In genomic region chr19:12140545-12141404, GRCh38 we compare ENCODE assay signal across 1 cellular context.
TF ChIP-seq lines count a peak whose summit lies in the region.

No MANE protein-coding gene starts in this region.

TF ChIP-seq in HepG2, 621 proteins besides CTCF, POLR2A, EP300 and RAD21 (continued from another document):
- 0 out of 2 replicates have a peak, but pooled peaks have one; percentile 37 for TF ChIP-seq MIXL1 (CRISPR knock-in tag; IDR thresholded peaks at IDR 0.05)
- TF ChIP-seq, protein P1, sequence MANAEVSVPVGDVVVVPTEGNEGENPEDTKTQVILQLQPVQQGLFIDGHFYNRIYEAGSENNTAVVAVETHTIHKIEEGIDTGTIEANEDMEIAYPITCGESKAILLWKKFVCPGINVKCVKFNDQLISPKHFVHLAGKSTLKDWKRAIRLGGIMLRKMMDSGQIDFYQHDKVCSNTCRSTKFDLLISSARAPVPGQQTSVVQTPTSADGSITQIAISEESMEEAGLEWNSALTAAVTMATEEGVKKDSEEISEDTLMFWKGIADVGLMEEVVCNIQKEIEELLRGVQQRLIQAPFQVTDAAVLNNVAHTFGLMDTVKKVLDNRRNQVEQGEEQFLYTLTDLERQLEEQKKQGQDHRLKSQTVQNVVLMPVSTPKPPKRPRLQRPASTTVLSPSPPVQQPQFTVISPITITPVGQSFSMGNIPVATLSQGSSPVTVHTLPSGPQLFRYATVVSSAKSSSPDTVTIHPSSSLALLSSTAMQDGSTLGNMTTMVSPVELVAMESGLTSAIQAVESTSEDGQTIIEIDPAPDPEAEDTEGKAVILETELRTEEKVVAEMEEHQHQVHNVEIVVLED (CRISPR knock-in tag; IDR thresholded peaks at IDR 0.05; ENCODE audit: borderline replicate concordance), result no peak
- no peak for TF ChIP-seq CREM (IDR thresholded peaks at IDR 0.05)
- no peak for TF ChIP-seq CREM (CRISPR knock-in tag; IDR thresholded peaks at IDR 0.05)
- peak; percentile 92 for TF ChIP-seq KDM2A (CRISPR knock-in tag; IDR thresholded peaks at IDR 0.05; ENCODE audit: borderline replicate concordance, low read depth)
- TF ChIP-seq BATF2 (CRISPR knock-in tag; IDR thresholded peaks at IDR 0.05), result no peak
- no peak for TF ChIP-seq PITX1 (CRISPR knock-in tag; IDR thresholded peaks at IDR 0.05)
- no peak; the same call in 1 of the 2 replicates for TF ChIP-seq ZNF784 (CRISPR knock-in tag; IDR thresholded peaks at IDR 0.05; ENCODE audit: borderline replicate concordance)
- no peak for TF ChIP-seq HMGA1 (CRISPR knock-in tag; conservative IDR thresholded peaks at IDR 0.05)
- TF ChIP-seq ZNF430 (CRISPR knock-in tag; IDR thresholded peaks at IDR 0.05), result no peak
- TF ChIP-seq ZNF678 (CRISPR knock-in tag; IDR thresholded peaks at IDR 0.05), result no peak
- TF ChIP-seq SP140L (CRISPR knock-in tag; IDR thresholded peaks at IDR 0.05; ENCODE audit: borderline replicate concordance), result no peak
- no peak for TF ChIP-seq SMYD3 (CRISPR knock-in tag; IDR thresholded peaks at IDR 0.05)
- TF ChIP-seq ZSCAN21 (CRISPR knock-in tag; IDR thresholded peaks at IDR 0.05; ENCODE audit: borderline replicate concordance), result no peak
- 0 out of 2 replicates have a peak, but pooled peaks have one; percentile 49 for TF ChIP-seq DNMT3B (CRISPR knock-in tag; conservative IDR thresholded peaks at IDR 0.05)
- TF ChIP-seq ZFP37 (CRISPR knock-in tag; IDR thresholded peaks at IDR 0.05; ENCODE audit: borderline replicate concordance), result no peak
- TF ChIP-seq, protein P2, sequence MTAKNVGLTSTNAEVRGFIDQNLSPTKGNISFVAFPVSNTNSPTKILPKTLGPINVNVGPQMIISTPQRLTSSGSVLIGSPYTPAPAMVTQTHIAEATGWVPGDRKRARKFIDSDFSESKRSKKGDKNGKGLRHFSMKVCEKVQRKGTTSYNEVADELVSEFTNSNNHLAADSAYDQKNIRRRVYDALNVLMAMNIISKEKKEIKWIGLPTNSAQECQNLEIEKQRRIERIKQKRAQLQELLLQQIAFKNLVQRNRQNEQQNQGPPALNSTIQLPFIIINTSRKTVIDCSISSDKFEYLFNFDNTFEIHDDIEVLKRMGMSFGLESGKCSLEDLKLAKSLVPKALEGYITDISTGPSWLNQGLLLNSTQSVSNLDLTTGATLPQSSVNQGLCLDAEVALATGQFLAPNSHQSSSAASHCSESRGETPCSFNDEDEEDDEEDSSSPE (CRISPR knock-in tag; IDR thresholded peaks at IDR 0.05), result no peak
- TF ChIP-seq ZNF703 (CRISPR knock-in tag; IDR thresholded peaks at IDR 0.05; ENCODE audit: borderline replicate concordance), result no peak
- TF ChIP-seq ZNF577 (CRISPR knock-in tag; IDR thresholded peaks at IDR 0.05; ENCODE audit: borderline replicate concordance, low read depth), result no peak
- no peak for TF ChIP-seq MED1 (CRISPR knock-in tag; IDR thresholded peaks at IDR 0.05)
- 0 out of 2 replicates have a peak, but pooled peaks have one; percentile 50 for TF ChIP-seq ZNF280B (CRISPR knock-in tag; IDR thresholded peaks at IDR 0.05; ENCODE audit: borderline replicate concordance)
- TF ChIP-seq, protein P3, sequence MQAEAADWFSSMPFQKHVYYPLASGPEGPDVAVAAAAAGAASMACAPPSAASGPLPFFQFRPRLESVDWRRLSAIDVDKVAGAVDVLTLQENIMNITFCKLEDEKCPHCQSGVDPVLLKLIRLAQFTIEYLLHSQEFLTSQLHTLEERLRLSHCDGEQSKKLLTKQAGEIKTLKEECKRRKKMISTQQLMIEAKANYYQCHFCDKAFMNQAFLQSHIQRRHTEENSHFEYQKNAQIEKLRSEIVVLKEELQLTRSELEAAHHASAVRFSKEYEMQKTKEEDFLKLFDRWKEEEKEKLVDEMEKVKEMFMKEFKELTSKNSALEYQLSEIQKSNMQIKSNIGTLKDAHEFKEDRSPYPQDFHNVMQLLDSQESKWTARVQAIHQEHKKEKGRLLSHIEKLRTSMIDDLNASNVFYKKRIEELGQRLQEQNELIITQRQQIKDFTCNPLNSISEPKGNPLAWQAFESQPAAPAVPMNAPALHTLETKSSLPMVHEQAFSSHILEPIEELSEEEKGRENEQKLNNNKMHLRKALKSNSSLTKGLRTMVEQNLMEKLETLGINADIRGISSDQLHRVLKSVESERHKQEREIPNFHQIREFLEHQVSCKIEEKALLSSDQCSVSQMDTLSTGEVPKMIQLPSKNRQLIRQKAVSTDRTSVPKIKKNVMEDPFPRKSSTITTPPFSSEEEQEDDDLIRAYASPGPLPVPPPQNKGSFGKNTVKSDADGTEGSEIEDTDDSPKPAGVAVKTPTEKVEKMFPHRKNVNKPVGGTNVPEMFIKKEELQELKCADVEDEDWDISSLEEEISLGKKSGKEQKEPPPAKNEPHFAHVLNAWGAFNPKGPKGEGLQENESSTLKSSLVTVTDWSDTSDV (CRISPR knock-in tag; IDR thresholded peaks at IDR 0.05), result no peak
- TF ChIP-seq ZNF605 (CRISPR knock-in tag; IDR thresholded peaks at IDR 0.05), result 0 out of 2 replicates have a peak, but pooled peaks have one; percentile 42
- no peak for TF ChIP-seq ZHX1 (CRISPR knock-in tag; IDR thresholded peaks at IDR 0.05; ENCODE audit: low read depth)
- no peak for TF ChIP-seq NR0B2 (CRISPR knock-in tag; IDR thresholded peaks at IDR 0.05)
- TF ChIP-seq U2AF2 (IDR thresholded peaks at IDR 0.05; ENCODE audit: low read depth, low read length), result no peak
- TF ChIP-seq, protein P4, sequence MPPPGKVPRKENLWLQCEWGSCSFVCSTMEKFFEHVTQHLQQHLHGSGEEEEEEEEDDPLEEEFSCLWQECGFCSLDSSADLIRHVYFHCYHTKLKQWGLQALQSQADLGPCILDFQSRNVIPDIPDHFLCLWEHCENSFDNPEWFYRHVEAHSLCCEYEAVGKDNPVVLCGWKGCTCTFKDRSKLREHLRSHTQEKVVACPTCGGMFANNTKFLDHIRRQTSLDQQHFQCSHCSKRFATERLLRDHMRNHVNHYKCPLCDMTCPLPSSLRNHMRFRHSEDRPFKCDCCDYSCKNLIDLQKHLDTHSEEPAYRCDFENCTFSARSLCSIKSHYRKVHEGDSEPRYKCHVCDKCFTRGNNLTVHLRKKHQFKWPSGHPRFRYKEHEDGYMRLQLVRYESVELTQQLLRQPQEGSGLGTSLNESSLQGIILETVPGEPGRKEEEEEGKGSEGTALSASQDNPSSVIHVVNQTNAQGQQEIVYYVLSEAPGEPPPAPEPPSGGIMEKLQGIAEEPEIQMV (CRISPR knock-in tag; IDR thresholded peaks at IDR 0.05; ENCODE audit: low read depth), result 0 out of 2 replicates have a peak, but pooled peaks have one; percentile 44
- TF ChIP-seq, protein P5, sequence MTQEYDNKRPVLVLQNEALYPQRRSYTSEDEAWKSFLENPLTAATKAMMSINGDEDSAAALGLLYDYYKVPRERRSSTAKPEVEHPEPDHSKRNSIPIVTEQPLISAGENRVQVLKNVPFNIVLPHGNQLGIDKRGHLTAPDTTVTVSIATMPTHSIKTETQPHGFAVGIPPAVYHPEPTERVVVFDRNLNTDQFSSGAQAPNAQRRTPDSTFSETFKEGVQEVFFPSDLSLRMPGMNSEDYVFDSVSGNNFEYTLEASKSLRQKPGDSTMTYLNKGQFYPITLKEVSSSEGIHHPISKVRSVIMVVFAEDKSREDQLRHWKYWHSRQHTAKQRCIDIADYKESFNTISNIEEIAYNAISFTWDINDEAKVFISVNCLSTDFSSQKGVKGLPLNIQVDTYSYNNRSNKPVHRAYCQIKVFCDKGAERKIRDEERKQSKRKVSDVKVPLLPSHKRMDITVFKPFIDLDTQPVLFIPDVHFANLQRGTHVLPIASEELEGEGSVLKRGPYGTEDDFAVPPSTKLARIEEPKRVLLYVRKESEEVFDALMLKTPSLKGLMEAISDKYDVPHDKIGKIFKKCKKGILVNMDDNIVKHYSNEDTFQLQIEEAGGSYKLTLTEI (CRISPR knock-in tag; conservative IDR thresholded peaks at IDR 0.05), result no peak
- TF ChIP-seq SMAD9 (CRISPR knock-in tag; IDR thresholded peaks at IDR 0.05), result no peak
- peak; percentile 21; the same call in 1 of the 2 replicates for TF ChIP-seq POLR2G (IDR thresholded peaks at IDR 0.05; ENCODE audit: low read depth, low read length)
- TF ChIP-seq, protein P6, sequence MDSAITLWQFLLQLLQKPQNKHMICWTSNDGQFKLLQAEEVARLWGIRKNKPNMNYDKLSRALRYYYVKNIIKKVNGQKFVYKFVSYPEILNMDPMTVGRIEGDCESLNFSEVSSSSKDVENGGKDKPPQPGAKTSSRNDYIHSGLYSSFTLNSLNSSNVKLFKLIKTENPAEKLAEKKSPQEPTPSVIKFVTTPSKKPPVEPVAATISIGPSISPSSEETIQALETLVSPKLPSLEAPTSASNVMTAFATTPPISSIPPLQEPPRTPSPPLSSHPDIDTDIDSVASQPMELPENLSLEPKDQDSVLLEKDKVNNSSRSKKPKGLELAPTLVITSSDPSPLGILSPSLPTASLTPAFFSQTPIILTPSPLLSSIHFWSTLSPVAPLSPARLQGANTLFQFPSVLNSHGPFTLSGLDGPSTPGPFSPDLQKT (CRISPR knock-in tag; IDR thresholded peaks at IDR 0.05; ENCODE audit: borderline replicate concordance), result no peak
- peak; percentile 14; the same call in 1 of the 2 replicates for TF ChIP-seq ZNF543 (CRISPR knock-in tag; IDR thresholded peaks at IDR 0.05)
- TF ChIP-seq ZNF33A (CRISPR knock-in tag; IDR thresholded peaks at IDR 0.05; ENCODE audit: borderline replicate concordance), result no peak
